ENCODE assay signal across 21 cellular contexts in genomic region chr5:86542532-86542931, GRCh38.
A peak's percentile ranks its signal among the peaks of the same experiment; 100 is the strongest.
DNase-seq lines count a peak whose midpoint lies in the region; ATAC-seq lines count a peak whose summit lies in the region.
"Had no signal": no experiment of that assay in that cellular context is flagged by ENCODE, and none has a peak within 500 bp of the region (broad histone marks: within the 10 kb centered on the region; RNA-seq: fewer than 3 reads in every experiment).

No MANE protein-coding gene starts in this region.

- POLR2A ChIA-PET in CD8-positive, alpha-beta memory T cell (lab: Charles Lee): no interaction called here
- POLR2A ChIA-PET in activated CD4-positive, alpha-beta T cell treated with anti-CD3 and anti-CD28 coated beads for 36 hours (lab: Charles Lee): no interaction called here

- no peaks in the 10 kb centered on the region for H3K27me3 ChIP-seq in CD8-positive, alpha-beta memory T cell (ENCODE audit: insufficient read depth, low read length, poor library complexity, severe bottlenecking)
- H3K27me3 ChIP-seq: body of pancreas, MG63, SJCRH30, tibial artery had no signal

- no peak overlapping the region for H3K27ac Mint-ChIP-seq in CD8-positive, alpha-beta memory T cell
- no peak overlapping the region for H3K27ac Mint-ChIP-seq in activated CD4-positive, alpha-beta T cell treated with anti-CD3 and anti-CD28 coated beads for 36 hours
- H3K27ac Mint-ChIP-seq: activated naive CD8-positive, alpha-beta T cell treated with anti-CD3 and anti-CD28 coated beads, Interleukin-2, amount 50 U/mL, for 24 hours; CD14-positive monocyte; stimulated activated naive CD8-positive, alpha-beta T cell treated with anti-CD3 and anti-CD28 coated beads, Interleukin-15, Interleukin-2, amounts not matched to agents 100 ng/mL and 50 ng/mL, for 24 hours had no signal

- no peaks in the 10 kb centered on the region for H3K9me3 Mint-ChIP-seq in CD8-positive, alpha-beta memory T cell
- H3K9me3 Mint-ChIP-seq in activated CD4-positive, alpha-beta T cell treated with anti-CD3 and anti-CD28 coated beads for 36 hours (ENCODE audit: low read depth): no peaks in the 10 kb centered on the region
- H3K9me3 Mint-ChIP-seq: activated naive CD8-positive, alpha-beta T cell treated with anti-CD3 and anti-CD28 coated beads, Interleukin-2, amount 50 U/mL, for 24 hours; stimulated activated naive CD8-positive, alpha-beta T cell treated with anti-CD3 and anti-CD28 coated beads, Interleukin-15, Interleukin-2, amounts not matched to agents 100 ng/mL and 50 ng/mL, for 24 hours had no signal

- no peak overlapping the region for H3K4me3 ChIP-seq in CD8-positive, alpha-beta memory T cell (ENCODE audit: low read length)
- H3K4me3 ChIP-seq: body of pancreas, MG63, SJCRH30, skin epidermis, tibial artery had no signal

- no peaks in the 10 kb centered on the region for H3K4me1 ChIP-seq in CD8-positive, alpha-beta memory T cell (ENCODE audit: insufficient read depth, low read length)
- H3K4me1 ChIP-seq: body of pancreas, SJCRH30, tibial artery had no signal

- H3K27me3 Mint-ChIP-seq in CD8-positive, alpha-beta memory T cell: peaks cover 0 to 10% of the 10 kb centered on the region in 2 donors
- peaks cover 2% of the 10 kb centered on the region for H3K27me3 Mint-ChIP-seq in activated CD4-positive, alpha-beta T cell treated with anti-CD3 and anti-CD28 coated beads for 36 hours

- no peak for DNase-seq in activated CD4-positive, alpha-beta T cell treated with anti-CD3 and anti-CD28 coated beads for 1 hour
- DNase-seq in CD8-positive, alpha-beta memory T cell: no peak
- no peak for DNase-seq in activated CD4-positive, alpha-beta T cell treated with anti-CD3 and anti-CD28 coated beads for 36 hours
- no peak for DNase-seq in NCI-H1092 treated with DMSO at 0.1 percent for 48 hours (lab: John Stamatoyannopoulos, UW)
- DNase-seq: activated CD4-positive, alpha-beta T cell treated with anti-CD3 and anti-CD28 coated beads, Interleukin-2, amount 50 U/mL, for 1 hour; activated naive CD8-positive, alpha-beta T cell treated with anti-CD3 and anti-CD28 coated beads, Interleukin-2, amount 50 U/mL, for 24 hours; body of pancreas; MG63; NCI-H1436 treated with DMSO at 0.1 percent for 48 hours; NCI-H82; SJCRH30; stimulated activated CD4-positive, alpha-beta T cell treated with anti-CD3 and anti-CD28 coated beads, Interleukin-4, amount 100 ng/mL, for 1 hour; tibial artery had no signal

- CTCF ChIA-PET in CD8-positive, alpha-beta memory T cell (lab: Charles Lee): no interaction called here
- CTCF ChIA-PET in activated CD4-positive, alpha-beta T cell treated with anti-CD3 and anti-CD28 coated beads for 36 hours (lab: Charles Lee): no interaction called here

- no peaks in the 10 kb centered on the region for H3K36me3 Mint-ChIP-seq in CD8-positive, alpha-beta memory T cell
- no peaks in the 10 kb centered on the region for H3K36me3 Mint-ChIP-seq in activated CD4-positive, alpha-beta T cell treated with anti-CD3 and anti-CD28 coated beads for 36 hours (ENCODE audit: low read depth)
- H3K36me3 Mint-ChIP-seq: CD14-positive monocyte had no signal

- no peak overlapping the region for H3K27ac ChIP-seq in CD8-positive, alpha-beta memory T cell (ENCODE audit: low read depth, low read length)
- H3K27ac ChIP-seq: body of pancreas, SJCRH30, skin epidermis, tibial artery had no signal

- H3K9me3 ChIP-seq in CD8-positive, alpha-beta memory T cell (ENCODE audit: low read length): no peaks in the 10 kb centered on the region
- H3K9me3 ChIP-seq: body of pancreas, MG63, SJCRH30, tibial artery had no signal

- H3K36me3 ChIP-seq in CD8-positive, alpha-beta memory T cell (ENCODE audit: insufficient read depth, low read length): no peaks in the 10 kb centered on the region
- H3K36me3 ChIP-seq: MG63, SJCRH30, tibial artery had no signal

- H3K4me1 Mint-ChIP-seq in CD8-positive, alpha-beta memory T cell: no peaks in the 10 kb centered on the region
- no peaks in the 10 kb centered on the region for H3K4me1 Mint-ChIP-seq in activated CD4-positive, alpha-beta T cell treated with anti-CD3 and anti-CD28 coated beads for 36 hours
- H3K4me1 Mint-ChIP-seq: activated naive CD8-positive, alpha-beta T cell treated with anti-CD3 and anti-CD28 coated beads, Interleukin-2, amount 50 U/mL, for 24 hours; CD14-positive monocyte had no signal

- no peak overlapping the region for H3K4me3 Mint-ChIP-seq in CD8-positive, alpha-beta memory T cell
- no peak overlapping the region for H3K4me3 Mint-ChIP-seq in activated CD4-positive, alpha-beta T cell treated with anti-CD3 and anti-CD28 coated beads for 36 hours
- H3K4me3 Mint-ChIP-seq: activated naive CD8-positive, alpha-beta T cell treated with anti-CD3 and anti-CD28 coated beads, Interleukin-2, amount 50 U/mL, for 24 hours; CD14-positive monocyte; stimulated activated naive CD8-positive, alpha-beta T cell treated with anti-CD3 and anti-CD28 coated beads, Interleukin-15, Interleukin-2, amounts not matched to agents 100 ng/mL and 50 ng/mL, for 24 hours had no signal

- peak; percentile 59 for ATAC-seq in GM18517 (IDR thresholded peaks at IDR 0.05; ENCODE audit: unreplicated experiment)
- peak; percentile 48 for ATAC-seq in GM19468 (IDR thresholded peaks at IDR 0.05; ENCODE audit: extremely low read depth, unreplicated experiment)
- peak; percentile 89 for ATAC-seq in HG02852 (IDR thresholded peaks at IDR 0.05; ENCODE audit: unreplicated experiment)
- ATAC-seq in HG03520 (IDR thresholded peaks at IDR 0.05; ENCODE audit: unreplicated experiment): peak; percentile 60
- no peak for ATAC-seq in activated CD4-positive, alpha-beta T cell treated with anti-CD3 and anti-CD28 coated beads for 36 hours
- ATAC-seq: activated naive CD8-positive, alpha-beta T cell treated with anti-CD3 and anti-CD28 coated beads, Interleukin-2, amount 50 U/mL, for 24 hours; body of pancreas; Panc1 had no signal

- intact Hi-C loops in activated CD4-positive, alpha-beta T cell treated with anti-CD3 and anti-CD28 coated beads for 36 hours (cut with DNase I, micrococcal nuclease): no loop called here
